8 cellular contexts compared by ENCODE assay signal in the genomic region with DNA sequence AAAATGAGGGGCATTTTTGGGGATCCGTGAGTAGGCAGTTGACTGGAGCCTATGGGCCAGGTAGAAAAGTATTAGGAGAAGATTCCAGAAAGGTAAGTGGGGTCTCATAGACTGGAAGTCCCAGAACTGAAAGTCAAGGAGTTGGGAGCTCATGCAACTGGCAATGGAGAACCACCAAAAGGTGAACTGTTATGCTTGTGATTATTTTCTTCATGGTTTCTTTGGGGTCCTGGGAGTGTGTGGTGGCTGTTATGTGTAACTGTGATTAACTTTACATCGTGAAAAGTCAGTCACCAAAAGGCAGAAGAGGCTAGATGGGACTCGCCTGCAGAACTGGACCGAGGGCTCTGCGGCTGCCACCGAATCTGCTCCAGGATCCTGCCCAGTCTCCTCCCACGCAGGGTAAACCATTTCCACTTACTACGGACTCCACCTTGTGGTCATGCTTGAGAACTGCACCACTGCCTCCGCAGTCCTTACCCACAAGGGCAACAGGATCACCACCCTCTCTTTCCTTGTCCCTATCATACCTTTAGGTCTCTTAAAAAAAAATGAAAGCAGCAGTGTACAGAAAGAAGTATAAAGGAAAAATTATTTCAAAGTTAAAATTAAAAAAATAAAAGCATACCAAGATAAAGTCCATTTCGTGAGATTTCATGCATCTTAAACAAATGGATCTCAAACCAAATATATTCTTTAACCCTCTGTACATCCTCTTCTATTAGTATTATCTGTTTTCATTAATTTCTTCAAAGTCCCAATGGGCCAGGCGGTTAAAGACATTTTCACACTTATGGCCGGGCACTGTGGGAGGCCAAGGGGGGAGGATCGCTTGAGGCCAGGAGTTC. TPM values are rescaled to one million over a fixed set of nuclear protein-coding genes. Genes with fewer than 3 reads are reported as not detected.
DNase-seq lines count a peak whose midpoint lies in the region; ATAC-seq, FAIRE-seq and TF ChIP-seq lines count a peak whose summit lies in the region.

No MANE protein-coding gene starts in this region.

- intact Hi-C loops in Right ventricle myocardium inferior (cut with DNase I) (loop anchor here (1.0 kb wide), 2 partner anchors 51 to 123 kb away; a partner anchor contains a TSS), psoas muscle (cut with DNase I) (loop anchor here (1.0 to 5.0 kb wide), 3 partner anchors 33 to 123 kb away; no protein-coding TSS in a partner anchor)

- H3K27ac ChIP-seq in GM23338 (ENCODE audit: low read depth) (0 out of 2 replicates have a peak overlapping the region, but pooled peaks have one; percentile 55), psoas muscle (no peak overlapping the region)

- no peak overlapping the region for H3K4me2 ChIP-seq in GM23338

- peaks cover 1% of the 10 kb centered on the region; the same call in 1 of the 2 replicates for H4K20me1 ChIP-seq in GM23338 (replicated peaks; ENCODE audit: insufficient read depth)

- H3F3A ChIP-seq in GM23338 (replicated peaks; ENCODE audit: low read depth): no peaks in the 10 kb centered on the region

- TF ChIP-seq CTCF in GM23338 (conservative IDR thresholded peaks at IDR 0.05; ENCODE audit: low read depth in 2 of 2) (peak; percentile 84 to 95), psoas muscle (IDR thresholded peaks at IDR 0.05) (peak; percentile 98)

- H3K27me3 ChIP-seq in GM23338 (ENCODE audit: insufficient read depth): no peaks in the 10 kb centered on the region
- H3K27me3 ChIP-seq in psoas muscle (ENCODE audit: insufficient read depth in 3 of 3, low read length in 2 of 3): no peaks in the 10 kb centered on the region

- H3K4me3 ChIP-seq in GM23338 (no peak overlapping the region), psoas muscle (peak overlapping the region; percentile 43)

- H3K9me3 ChIP-seq in psoas muscle: no peaks in the 10 kb centered on the region

- peaks cover 13% of the 10 kb centered on the region for H3K36me3 ChIP-seq in GM23338 (ENCODE audit: insufficient read depth)
- H3K36me3 ChIP-seq in psoas muscle (ENCODE audit: insufficient read depth in 1 of 2, low read depth in 1 of 2): peaks cover 3 to 26% of the 10 kb centered on the region in 2 donors

- peak; percentile 88 for FAIRE-seq in urothelium cell line (lab: Jason Lieb, UNC)

- H3K27me3 Mint-ChIP-seq in GM23338 (ENCODE audit: insufficient read depth, low read depth, poor library complexity): no peaks in the 10 kb centered on the region

- ATAC-seq in GM23338 (peak; percentile 96), Right ventricle myocardium inferior (peak; percentile 98), psoas muscle (peak; percentile 96 to 99 (median 98))
- peak; percentile 94 to 95 for ATAC-seq in activated naive CD4-positive, alpha-beta T cell treated with anti-CD3 and anti-CD28 coated beads, Interleukin-2, amount 50 U/mL, for 72 hours

- peaks cover 13% of the 10 kb centered on the region for H3K4me1 Mint-ChIP-seq in GM23338

- no peak overlapping the region for H2AFZ ChIP-seq in GM23338

- H3K9me2 ChIP-seq in GM23338 (ENCODE audit: insufficient read depth): no peaks in the 10 kb centered on the region

- H3K4me1 ChIP-seq in GM23338 (ENCODE audit: insufficient read depth): no peaks in the 10 kb centered on the region
- peaks cover 8% of the 10 kb centered on the region for H3K4me1 ChIP-seq in psoas muscle

- H3K27ac Mint-ChIP-seq in GM23338: no peak overlapping the region
- no peak overlapping the region for H3K27ac Mint-ChIP-seq in activated naive CD4-positive, alpha-beta T cell treated with anti-CD3 and anti-CD28 coated beads, Interleukin-2, amount 50 U/mL, for 72 hours

- peaks cover 10% of the 10 kb centered on the region for H3K9me3 Mint-ChIP-seq in GM23338
- peaks cover 6 to 10% of the 10 kb centered on the region in 2 donors for H3K9me3 Mint-ChIP-seq in activated naive CD4-positive, alpha-beta T cell treated with anti-CD3 and anti-CD28 coated beads, Interleukin-2, amount 50 U/mL, for 72 hours

- 30 to 33% (median 32%) methylated on average over 13 of the region's 13 CpGs for WGBS in psoas muscle, 3 donors

- DNase-seq in DMS79 treated with DMSO at 0.1 percent for 48 hours (lab: John Stamatoyannopoulos, UW) (peak; percentile 74), GM23338 (ENCODE audit: low spot score) (peak; percentile 86), NCI-H1092 (lab: John Stamatoyannopoulos, UW) (peak; percentile 68), SKM-1 (lab: John Stamatoyannopoulos, UW; ENCODE audit: unreplicated experiment) (peak; percentile 79), Right ventricle myocardium inferior (ENCODE audit: missing footprints) (peak; percentile 87), psoas muscle (peak; percentile 77 to 89), urothelium cell line (ENCODE audit: low spot score) (peak; percentile 92)
- peak; percentile 75 to 79 for DNase-seq in activated naive CD4-positive, alpha-beta T cell treated with anti-CD3 and anti-CD28 coated beads, Interleukin-2, amount 50 U/mL, for 72 hours (ENCODE audit: low spot score in 2 of 2)

- H3K4me3 Mint-ChIP-seq in GM23338: no peak overlapping the region

- H3K36me3 Mint-ChIP-seq in GM23338 (ENCODE audit: low read depth): peaks cover 56% of the 10 kb centered on the region
- H3K36me3 Mint-ChIP-seq in activated naive CD4-positive, alpha-beta T cell treated with anti-CD3 and anti-CD28 coated beads, Interleukin-2, amount 50 U/mL, for 72 hours: peaks cover 18 to 20% of the 10 kb centered on the region in 2 donors

- no peaks in the 10 kb centered on the region for H3K79me2 ChIP-seq in GM23338 (replicated peaks; ENCODE audit: insufficient read depth)

TF ChIP-seq in GM23338, 12 proteins besides CTCF, POLR2A, EP300 and RAD21 (continues in another document):
- TF ChIP-seq EZH2phosphoT487 (IDR thresholded peaks at IDR 0.05; ENCODE audit: unreplicated experiment): no peak
- TF ChIP-seq ZNF114 (CRISPR knock-in tag; IDR thresholded peaks at IDR 0.05): no peak
- TF ChIP-seq JUNB (IDR thresholded peaks at IDR 0.05; ENCODE audit: unreplicated experiment): no peak
- no peak for TF ChIP-seq ZNF331 (CRISPR knock-in tag; IDR thresholded peaks at IDR 0.05; ENCODE audit: low read depth)
- TF ChIP-seq, protein P1, sequence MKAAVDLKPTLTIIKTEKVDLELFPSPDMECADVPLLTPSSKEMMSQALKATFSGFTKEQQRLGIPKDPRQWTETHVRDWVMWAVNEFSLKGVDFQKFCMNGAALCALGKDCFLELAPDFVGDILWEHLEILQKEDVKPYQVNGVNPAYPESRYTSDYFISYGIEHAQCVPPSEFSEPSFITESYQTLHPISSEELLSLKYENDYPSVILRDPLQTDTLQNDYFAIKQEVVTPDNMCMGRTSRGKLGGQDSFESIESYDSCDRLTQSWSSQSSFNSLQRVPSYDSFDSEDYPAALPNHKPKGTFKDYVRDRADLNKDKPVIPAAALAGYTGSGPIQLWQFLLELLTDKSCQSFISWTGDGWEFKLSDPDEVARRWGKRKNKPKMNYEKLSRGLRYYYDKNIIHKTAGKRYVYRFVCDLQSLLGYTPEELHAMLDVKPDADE (IDR thresholded peaks at IDR 0.05): no peak
- no peak for TF ChIP-seq EZH2 (IDR thresholded peaks at IDR 0.05; ENCODE audit: low read depth, unreplicated experiment)

RNA-seq across cellular contexts. Expression of a gene that starts 15.6 kb away (rescaled TPM):
- 20.7 and 24.4 TPM in 2 replicates for total RNA-seq in GM23338 (2014; rRNA removed; shearing (Covaris generic))
- polyA plus RNA-seq in GM23338 (2016; fragmentation: Nextera tagmentation; extraction: Ambion mirVana): 11.8 and 13.0 TPM in 2 replicates
- total RNA-seq in activated naive CD4-positive, alpha-beta T cell treated with anti-CD3 and anti-CD28 coated beads, Interleukin-2, amount 50 U/mL, for 72 hours: 1 to 10 TPM; 4.1 to 4.2 TPM
- 19.7 TPM for total RNA-seq in Right ventricle myocardium inferior
- 10 to 100 TPM; 28.2 to 63.3 (median 38.9) TPM for total RNA-seq in psoas muscle
- 10 to 100 TPM in 2 of 3 donors, 1 to 10 TPM in 1; 7.3 to 17.5 (median 17.3) TPM for polyA plus RNA-seq in psoas muscle

RNA-seq across cellular contexts. Expression of a gene that starts 51.4 kb away (rescaled TPM):
- 2.2 and 2.7 TPM in 2 replicates for total RNA-seq in GM23338 (2014; rRNA removed; shearing (Covaris generic))
- polyA plus RNA-seq in GM23338 (2016; fragmentation: Nextera tagmentation; extraction: Ambion mirVana) (1.3 TPM in 2 replicates), psoas muscle (10 to 100 TPM in 1 of 3 donors, 1 to 10 TPM in 2; 3.4 to 12.7 (median 9.6) TPM)
- 10 to 100 TPM in 1 of 2 donors, 1 to 10 TPM in 1; 4.1 to 16.9 TPM for total RNA-seq in activated naive CD4-positive, alpha-beta T cell treated with anti-CD3 and anti-CD28 coated beads, Interleukin-2, amount 50 U/mL, for 72 hours
- total RNA-seq in Right ventricle myocardium inferior (6.5 TPM), psoas muscle (10 to 100 TPM; 13.9 to 50.3 (median 20.2) TPM)
